ENCODE assay signal across 8 cellular contexts in genomic region chr13:30735025-30735967, GRCh38. TPM values are rescaled to one million over a fixed set of nuclear protein-coding genes. Genes with fewer than 3 reads are reported as not detected.
DNase-seq lines count a peak whose midpoint lies in the region; ATAC-seq and TF ChIP-seq lines count a peak whose summit lies in the region.

ALOX5AP (plus strand) TSS chr13:30735543; CDS start chr13:30735606, 63 bp downstream.

- no peaks in the 10 kb centered on the region for H3K9me3 ChIP-seq in DOHH2 (ENCODE audit: control insufficient read depth, insufficient read depth, low read length)
- H3K9me3 ChIP-seq in Caco-2 = no peaks in the 10 kb centered on the region

- no peaks in the 10 kb centered on the region for H3K27me3 Mint-ChIP-seq in Caco-2 (ENCODE audit: insufficient read depth, unreplicated experiment)

- no TSS peak for BruUV-seq in Caco-2 (replicated peaks; lab: Mats Ljungman, UMichigan)

- peak within 1 kb of the TSS; percentile 76 for H3K4me2 ChIP-seq in DOHH2 (ENCODE audit: low read length)

- DNase-seq in activated CD4-positive, alpha-beta T cell treated with anti-CD3 and anti-CD28 coated beads, Interleukin-2, amount 50 U/mL, for 1 hour = peak; percentile 27
- DNase-seq in kidney epithelial cell (ENCODE audit: low read depth) = no peak
- no peak for DNase-seq in NCI-H1092 (lab: John Stamatoyannopoulos, UW)
- no peak for DNase-seq in Caco-2
- no peak for DNase-seq in islet precursor cell

- no peaks in the 10 kb centered on the region for H4K20me1 ChIP-seq in DOHH2 (ENCODE audit: control insufficient read depth, insufficient read depth, low read depth, low read length)

- H3K27ac ChIP-seq in DOHH2 (ENCODE audit: low read depth, low read length) = peak within 1 kb of the TSS; percentile 75

- no peaks in the 10 kb centered on the region for H3K9me2 ChIP-seq in DOHH2 (replicated peaks; ENCODE audit: control insufficient read depth, low read length)

- H3K4me1 ChIP-seq in DOHH2 (ENCODE audit: control insufficient read depth, low read length) (peaks cover 59% of the 10 kb centered on the region), Caco-2 (peaks cover 15% of the 10 kb centered on the region)

- CTCF ChIA-PET in Caco-2 (lab: Charles Lee) = no interaction called here

- no peak within 1 kb of the TSS for H3K27ac Mint-ChIP-seq in Caco-2 (ENCODE audit: unreplicated experiment)

- no peaks in the 10 kb centered on the region for H3F3A ChIP-seq in DOHH2 (ENCODE audit: control insufficient read depth, insufficient read depth)

- peaks cover 39% of the 10 kb centered on the region for H3K79me2 ChIP-seq in DOHH2 (ENCODE audit: control insufficient read depth, low read length)

- no peaks in the 10 kb centered on the region; the same call in 1 of the 2 replicates for H3K36me3 ChIP-seq in DOHH2 (ENCODE audit: control insufficient read depth, low read length)
- no peaks in the 10 kb centered on the region for H3K36me3 ChIP-seq in kidney epithelial cell (ENCODE audit: control insufficient read depth, insufficient read depth, low read length)
- no peaks in the 10 kb centered on the region for H3K36me3 ChIP-seq in Caco-2 (ENCODE audit: control insufficient read depth, insufficient read depth, low read length)

- H3K36me3 Mint-ChIP-seq in Caco-2 (ENCODE audit: insufficient read depth, unreplicated experiment) = no peaks in the 10 kb centered on the region

- no peak within 1 kb of the TSS for H3K4me3 Mint-ChIP-seq in Caco-2 (ENCODE audit: unreplicated experiment)

- no peak for TF ChIP-seq CTCF in DOHH2 (IDR thresholded peaks at IDR 0.05; ENCODE audit: low read depth, low read length, poor library complexity, severe bottlenecking)
- no peak for TF ChIP-seq CTCF in kidney epithelial cell (IDR thresholded peaks at IDR 0.05; ENCODE audit: insufficient read depth, low read length, poor library complexity, severe bottlenecking)
- TF ChIP-seq CTCF in Caco-2 (IDR thresholded peaks at IDR 0.05; ENCODE audit: insufficient read depth in 1 of 2, low read depth in 1 of 2, low read length in 1 of 2, severe bottlenecking in 1 of 2, unreplicated experiment in 1 of 2) = no peak

- POLR2A ChIA-PET in Caco-2 (lab: Charles Lee) = no interaction called here

- H3K27me3 ChIP-seq in DOHH2 (ENCODE audit: control insufficient read depth, low read length) (no peaks in the 10 kb centered on the region), kidney epithelial cell (ENCODE audit: control insufficient read depth, insufficient read depth, low read length) (no peaks in the 10 kb centered on the region), Caco-2 (replicated peaks; ENCODE audit: control insufficient read depth, insufficient read depth, low read length) (no peaks in the 10 kb centered on the region)

- intact Hi-C loops in Caco-2 (cut with micrococcal nuclease; ENCODE audit: unreplicated experiment) = no loop called here

- no peaks in the 10 kb centered on the region for H3K9me3 Mint-ChIP-seq in Caco-2 (ENCODE audit: unreplicated experiment)

- H3K4me3 ChIP-seq in DOHH2 (ENCODE audit: low read length) (peak within 1 kb of the TSS; percentile 75), kidney epithelial cell (ENCODE audit: low read depth, low read length) (no peak within 1 kb of the TSS), Caco-2 (ENCODE audit: low read depth, low read length) (no peak within 1 kb of the TSS)

- peaks cover 8% of the 10 kb centered on the region for H3K4me1 Mint-ChIP-seq in Caco-2 (ENCODE audit: low read depth, unreplicated experiment)

- peak; percentile 67 for ATAC-seq in GM19463 (IDR thresholded peaks at IDR 0.05; ENCODE audit: unreplicated experiment)
- ATAC-seq in HG03460 (IDR thresholded peaks at IDR 0.05; ENCODE audit: unreplicated experiment) = peak; percentile 73

RNA-seq across cellular contexts. Expression of gene ALOX5AP, which starts in this region (rescaled TPM):
- total RNA-seq in kidney epithelial cell (85.4 and 96.0 TPM in 2 replicates), Caco-2 (2022) (0.37 and 1.1 TPM in 2 replicates)

Comparison
In these comparisons a context has a peak if more than half of its experiments do, and no peak if none do; other contexts are left out.
1. RNA of gene ALOX5AP (total RNA-seq): 85.4 to 96.0 TPM in kidney epithelial cell; 0.37 to 1.1 TPM in Caco-2; every median in the first group is over 10 times any median in the second.